ENCODE assay signal across 1 cellular context in the genomic region with DNA sequence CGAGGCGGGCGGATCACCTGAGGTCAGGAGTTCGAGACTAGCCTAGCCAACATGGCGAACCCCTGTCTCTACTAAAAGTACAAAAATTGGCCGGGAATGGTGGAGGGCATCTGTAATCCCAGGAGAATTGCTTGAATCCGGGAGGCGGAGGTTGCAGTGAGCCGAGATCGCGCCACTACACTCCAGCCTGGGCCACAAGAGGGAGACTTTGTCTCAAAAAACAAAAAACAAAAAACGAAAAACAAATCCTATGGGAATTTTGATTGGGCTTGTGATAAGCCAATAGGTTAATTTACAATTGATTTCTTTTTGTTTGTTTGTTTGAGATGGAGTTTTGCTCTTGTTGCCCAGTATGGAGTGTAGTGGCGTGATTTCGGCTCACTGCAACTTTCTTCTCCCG.
TF ChIP-seq lines count a peak whose summit lies in the region.

No MANE protein-coding gene starts in this region.

TF ChIP-seq in HCT116, 20 proteins besides CTCF, POLR2A, EP300 and RAD21:
- peak; percentile 26 for TF ChIP-seq YY1 (IDR thresholded peaks at IDR 0.05; ENCODE audit: extremely low read depth, insufficient replicate concordance, low read depth, low read length)
- TF ChIP-seq CEBPB (IDR thresholded peaks at IDR 0.05; ENCODE audit: low read depth) = no peak
- no peak for TF ChIP-seq ZFX (IDR thresholded peaks at IDR 0.05)
- TF ChIP-seq SP1 (IDR thresholded peaks at IDR 0.05; ENCODE audit: low read depth) = no peak
- no peak for TF ChIP-seq JUND (IDR thresholded peaks at IDR 0.05)
- no peak for TF ChIP-seq EGR1 (IDR thresholded peaks at IDR 0.05; ENCODE audit: low read depth)
TF ChIP-seq in HCT116: peak in this region for 1.
